ENCODE assay signal across 8 cellular contexts in the genomic region with DNA sequence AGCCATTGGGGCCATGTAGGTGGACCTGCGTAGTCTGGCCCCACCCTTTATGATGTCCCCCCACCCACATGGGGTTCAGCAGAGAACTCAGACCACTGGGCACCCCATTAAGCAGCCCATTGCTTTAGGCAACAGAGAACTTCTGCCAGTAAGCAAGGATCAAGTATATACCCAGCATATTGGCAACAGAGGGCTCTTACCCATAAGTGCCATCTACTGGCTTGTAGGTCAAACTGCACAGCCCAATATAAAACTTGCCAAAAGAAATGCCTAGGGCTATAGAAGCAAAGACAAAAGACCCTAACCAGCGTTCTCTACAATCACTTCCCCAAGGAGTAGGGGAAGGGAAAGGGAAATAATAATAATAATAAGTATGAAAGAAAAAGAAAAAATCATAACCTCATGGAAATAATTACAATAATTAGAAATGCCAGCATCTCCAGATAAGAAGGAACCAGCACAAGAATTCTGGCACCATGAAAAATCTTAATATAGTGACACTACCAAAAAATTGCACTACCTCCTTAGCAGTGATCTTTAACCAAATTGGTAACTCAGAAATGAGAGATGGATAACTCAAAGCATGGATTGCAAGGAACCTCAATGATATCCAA.
A peak's percentile ranks its signal among the peaks of the same experiment; 100 is the strongest.
DNase-seq lines count a peak whose midpoint lies in the region; ATAC-seq and TF ChIP-seq lines count a peak whose summit lies in the region.

No MANE protein-coding gene starts in this region.

- in situ Hi-C loops in GM13977 (cut with MboI; ENCODE audit: low pct_unique_long_range_greater_than_20kb, low sequenced_read_pairs, unreplicated experiment): no loop called here

- H3K14ac ChIP-seq in mesenchymal stem cell (ENCODE audit: low read length in 2 of 2): no peak overlapping the region

- no peak overlapping the region for H2BK12ac ChIP-seq in mesenchymal stem cell (ENCODE audit: low read length in 2 of 2)

- no peak overlapping the region for H3K9ac ChIP-seq in mesenchymal stem cell (ENCODE audit: low read length)

- H3K36me3 ChIP-seq in adrenal gland (replicated peaks in 1 of 2) (no peaks in the 10 kb centered on the region), mesenchymal stem cell (ENCODE audit: control insufficient read depth in 1 of 2, insufficient read depth in 2 of 2, low read depth in 1 of 2, low read length in 2 of 2) (no peaks in the 10 kb centered on the region)

- no peaks in the 10 kb centered on the region for H3K27me3 Mint-ChIP-seq in activated naive CD8-positive, alpha-beta T cell treated with anti-CD3 and anti-CD28 coated beads for 36 hours

- no peak overlapping the region for H3K23ac ChIP-seq in mesenchymal stem cell (ENCODE audit: low read length in 2 of 2)

- no peaks in the 10 kb centered on the region for H3K79me1 ChIP-seq in mesenchymal stem cell (replicated peaks; ENCODE audit: low read length, poor library complexity, severe bottlenecking)

- H2AFZ ChIP-seq in mesenchymal stem cell (ENCODE audit: low read depth, low read length): no peak overlapping the region

- H2BK120ac ChIP-seq in mesenchymal stem cell (ENCODE audit: low read depth, low read length): no peak overlapping the region

- H4K91ac ChIP-seq in mesenchymal stem cell (ENCODE audit: low read length): no peak overlapping the region

- intact Hi-C loops in adrenal gland (cut with DNase I): no loop called here

- no peak overlapping the region for H2BK5ac ChIP-seq in mesenchymal stem cell (ENCODE audit: low read depth, low read length, poor library complexity, severe bottlenecking)

- H3K27me3 ChIP-seq in adrenal gland: no peaks in the 10 kb centered on the region
- no peaks in the 10 kb centered on the region for H3K27me3 ChIP-seq in mesenchymal stem cell (ENCODE audit: control insufficient read depth in 1 of 2, insufficient read depth in 1 of 2, low read length in 2 of 2)

- DNase-seq in GM13977 (ENCODE audit: low spot score) (peak; percentile 3), adrenal gland (peak in 1 of 7 donors; percentile 2), mesenchymal stem cell (peak; percentile 16), NCI-H1417 treated with DMSO at 0.1 percent for 48 hours (lab: John Stamatoyannopoulos, UW) (no peak), NCI-H2029 treated with DMSO at 0.1 percent for 48 hours (lab: John Stamatoyannopoulos, UW) (no peak)
- DNase-seq in activated effector memory CD4-positive, alpha-beta T cell treated with anti-CD3 and anti-CD28 coated beads, Interleukin-2, amount 50 U/mL, for 16 hours: no peak
- no peak for DNase-seq in activated naive CD8-positive, alpha-beta T cell treated with anti-CD3 and anti-CD28 coated beads for 36 hours

- WGBS in adrenal gland, 4 donors: 25 to 61% (median 57%) methylated on average over 1 to 2 of the region's 2 CpGs
- 90% methylated on average over 1 of the region's 2 CpGs for WGBS in mesenchymal stem cell

- no peak overlapping the region for H2BK15ac ChIP-seq in mesenchymal stem cell (ENCODE audit: low read depth, poor library complexity, severe bottlenecking)

- H3K4ac ChIP-seq in mesenchymal stem cell (ENCODE audit: low read depth in 1 of 2, low read length in 2 of 2): no peak overlapping the region

- ATAC-seq in HG03025 (IDR thresholded peaks at IDR 0.05; ENCODE audit: low FRiP score, unreplicated experiment): peak; percentile 82

- no peaks in the 10 kb centered on the region for H3K4me1 Mint-ChIP-seq in activated naive CD8-positive, alpha-beta T cell treated with anti-CD3 and anti-CD28 coated beads for 36 hours

- H3K4me3 ChIP-seq in adrenal gland (no peak overlapping the region), mesenchymal stem cell (ENCODE audit: insufficient read depth in 1 of 2, low read depth in 1 of 2, low read length in 2 of 2) (no peak overlapping the region)

- peak; percentile 64 for TF ChIP-seq CTCF in GM13977 (IDR thresholded peaks at IDR 0.05; ENCODE audit: extremely low read depth, insufficient read depth, missing control alignments)
- peak in 4 of 6 experiments; percentile 16 to 40 (median 20) for TF ChIP-seq CTCF in adrenal gland (IDR thresholded peaks at IDR 0.05)

- no peak overlapping the region for H2AK5ac ChIP-seq in mesenchymal stem cell (ENCODE audit: low read length, severe bottlenecking)

- peaks cover 2% of the 10 kb centered on the region for H3K9me3 Mint-ChIP-seq in activated naive CD8-positive, alpha-beta T cell treated with anti-CD3 and anti-CD28 coated beads for 36 hours

- no peak overlapping the region for H3K4me3 Mint-ChIP-seq in activated naive CD8-positive, alpha-beta T cell treated with anti-CD3 and anti-CD28 coated beads for 36 hours

- H3K9me3 ChIP-seq in adrenal gland (replicated peaks in 1 of 3) (peaks cover 0 to 10% (median 0%) of the 10 kb centered on the region in 3 donors), mesenchymal stem cell (ENCODE audit: control insufficient read depth, low read length) (no peaks in the 10 kb centered on the region)

- TF ChIP-seq POLR2A in adrenal gland (IDR thresholded peaks at IDR 0.05): no peak

- H3K36me3 Mint-ChIP-seq in activated naive CD8-positive, alpha-beta T cell treated with anti-CD3 and anti-CD28 coated beads for 36 hours: no peaks in the 10 kb centered on the region

- H3K4me1 ChIP-seq in adrenal gland (replicated peaks in 1 of 2) (no peaks in the 10 kb centered on the region), mesenchymal stem cell (ENCODE audit: control insufficient read depth, insufficient read depth, low read depth, low read length) (peaks cover 1% of the 10 kb centered on the region)

- H3K18ac ChIP-seq in mesenchymal stem cell (ENCODE audit: low read depth in 1 of 2, low read length in 2 of 2): peak overlapping the region in 1 of 2 experiments; percentile 44

- H3K27ac ChIP-seq in adrenal gland (no peak overlapping the region), mesenchymal stem cell (ENCODE audit: low read length, poor library complexity, severe bottlenecking) (no peak overlapping the region)

- H3K27ac Mint-ChIP-seq in activated naive CD8-positive, alpha-beta T cell treated with anti-CD3 and anti-CD28 coated beads for 36 hours: no peak overlapping the region

- no peak overlapping the region for H4K8ac ChIP-seq in mesenchymal stem cell (ENCODE audit: low read length)

- no peak overlapping the region for H3K4me2 ChIP-seq in mesenchymal stem cell (ENCODE audit: low read length, poor library complexity, severe bottlenecking)

Comparison
In these comparisons a context has a peak if more than half of its experiments do, and no peak if none do; other contexts are left out.
1. DNase-seq: peak in GM13977 (single experiment) and mesenchymal stem cell (single experiment); none in NCI-H1417 treated with DMSO at 0.1 percent for 48 hours (single experiment), NCI-H2029 treated with DMSO at 0.1 percent for 48 hours (single experiment), activated effector memory CD4-positive, alpha-beta T cell treated with anti-CD3 and anti-CD28 coated beads, Interleukin-2, amount 50 U/mL, for 16 hours (single experiment) and activated naive CD8-positive, alpha-beta T cell treated with anti-CD3 and anti-CD28 coated beads for 36 hours (single experiment).